Comparison of ENCODE assay signal across 23 cellular contexts in the genomic region with DNA sequence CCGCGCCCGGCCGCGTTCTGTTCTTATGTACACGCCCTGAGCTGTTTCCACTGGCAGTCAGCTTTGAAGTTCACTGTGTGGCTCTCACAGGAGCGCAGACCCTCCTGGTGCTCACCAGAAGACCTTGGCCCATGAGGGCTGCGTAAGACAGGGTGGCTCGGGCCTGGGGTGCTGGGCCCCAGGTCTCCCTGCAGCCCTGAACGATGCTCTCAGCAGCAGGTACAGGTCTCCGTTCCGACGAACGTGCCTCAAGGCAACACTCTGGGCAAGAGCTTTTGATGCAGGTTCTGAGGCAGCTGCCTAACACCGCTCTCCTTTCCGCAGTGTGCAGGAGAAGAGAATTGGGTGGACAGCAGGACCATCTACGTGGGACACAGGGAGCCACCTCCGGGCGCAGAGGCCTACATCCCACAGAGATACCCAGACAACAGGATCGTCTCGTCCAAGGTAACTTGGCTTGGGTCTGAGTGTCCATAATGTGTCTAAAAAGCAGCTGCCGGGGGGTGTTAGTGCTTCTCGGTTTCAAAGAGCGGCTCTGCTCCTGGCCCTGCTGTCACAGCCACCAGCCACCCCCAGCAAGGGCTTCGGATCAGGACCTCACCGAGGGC.
A peak's percentile ranks its signal among the peaks of the same experiment; 100 is the strongest.
DNase-seq lines count a peak whose midpoint lies in the region; ATAC-seq and TF ChIP-seq lines count a peak whose summit lies in the region.
"Had no signal": no experiment of that assay in that cellular context is flagged by ENCODE, and none has a peak within 500 bp of the region (broad histone marks: within the 10 kb centered on the region; RNA-seq: fewer than 3 reads in every experiment).

No MANE protein-coding gene starts in this region.

- no peak overlapping the region for H4K91ac ChIP-seq in neuronal stem cell (ENCODE audit: low read depth, low read length, poor library complexity)

- peaks cover 23% of the 10 kb centered on the region for H3K9me3 Mint-ChIP-seq in WTC11
- H3K9me3 Mint-ChIP-seq: CD4-positive, alpha-beta memory T cell had no signal

- H3K36me3 Mint-ChIP-seq in WTC11, result peaks cover 38% of the 10 kb centered on the region

- H3K9me3 ChIP-seq in neuronal stem cell (replicated peaks in 1 of 2; ENCODE audit: control insufficient read depth in 2 of 2, insufficient read depth in 1 of 2, low read depth in 1 of 2, low read length in 2 of 2), result peaks cover 0 to 4% of the 10 kb centered on the region in 2 donors
- H3K9me3 ChIP-seq in upper lobe of right lung, result no peaks in the 10 kb centered on the region
- H3K9me3 ChIP-seq in colonic mucosa, result no peaks in the 10 kb centered on the region
- H3K9me3 ChIP-seq: Caco-2, HAP-1 had no signal

- H2AFZ ChIP-seq in neuronal stem cell (ENCODE audit: low read length), result no peak overlapping the region

- CTCF ChIA-PET in WTC11 (lab: Charles Lee), result interaction anchor here (0.7 to 1.1 kb wide), 2 partner anchors 146 to 245 kb away, joined by 3 read pairs; no protein-coding TSS in a partner anchor

- TF ChIP-seq CTCF in WTC11 (IDR thresholded peaks at IDR 0.05) (no peak), upper lobe of right lung (IDR thresholded peaks at IDR 0.05) (no peak), colonic mucosa (IDR thresholded peaks at IDR 0.05) (no peak)

- H3K27me3 ChIP-seq in neuronal stem cell (ENCODE audit: control insufficient read depth in 3 of 3, insufficient read depth in 3 of 3, low read depth in 1 of 3, low read length in 3 of 3) (no peaks in the 10 kb centered on the region), upper lobe of right lung (no peaks in the 10 kb centered on the region), colonic mucosa (no peaks in the 10 kb centered on the region)
- H3K27me3 ChIP-seq: BLaER1 had no signal

- no peak overlapping the region for H3K18ac ChIP-seq in neuronal stem cell (ENCODE audit: low read length)

- H3K14ac ChIP-seq in neuronal stem cell (ENCODE audit: low read length), result no peak overlapping the region

- no peak for ATAC-seq in WTC11
- no peak for ATAC-seq in upper lobe of right lung
- ATAC-seq: GM12878 had no signal

- no peak overlapping the region for H2AK5ac ChIP-seq in neuronal stem cell (ENCODE audit: low read depth, low read length)

- H4K8ac ChIP-seq in neuronal stem cell (ENCODE audit: low read depth, low read length), result no peak overlapping the region

- POLR2A ChIA-PET in WTC11 (lab: Charles Lee), result interaction anchor here (1.4 kb wide), 1 partner anchor 10 kb away, joined by 3 read pairs; no protein-coding TSS in a partner anchor

- no peaks in the 10 kb centered on the region for H3K27me3 Mint-ChIP-seq in WTC11 (ENCODE audit: low read depth)
- H3K27me3 Mint-ChIP-seq: CD4-positive, alpha-beta memory T cell had no signal

- H3K4ac ChIP-seq in neuronal stem cell (ENCODE audit: low read length), result peak overlapping the region; percentile 17

- intact Hi-C loops in upper lobe of right lung (cut with DNase I), result no loop called here
- intact Hi-C loops in colonic mucosa (cut with DNase I), result loop anchor here (1.0 kb wide), 1 partner anchor 17 kb away; no protein-coding TSS in a partner anchor

- H3K9ac ChIP-seq in neuronal stem cell (ENCODE audit: low read depth, low read length, poor library complexity), result no peak overlapping the region
- H3K9ac ChIP-seq in colonic mucosa (ENCODE audit: low read depth in 2 of 2, low read length in 2 of 2), result no peak overlapping the region
- H3K9ac ChIP-seq: BLaER1, KMS-11 had no signal

- no peak overlapping the region for H2BK15ac ChIP-seq in neuronal stem cell (ENCODE audit: low read length)

- no peak overlapping the region for H3K4me2 ChIP-seq in neuronal stem cell (ENCODE audit: insufficient read depth, low read length, poor library complexity, severe bottlenecking)
- H3K4me2 ChIP-seq: BLaER1, KMS-11 had no signal

- no peak overlapping the region for H3K27ac ChIP-seq in neuronal stem cell (replicated peaks; ENCODE audit: low read length)
- H3K27ac ChIP-seq in upper lobe of right lung, result peak overlapping the region; percentile 85
- no peak overlapping the region for H3K27ac ChIP-seq in colonic mucosa
- H3K27ac ChIP-seq: BLaER1, KMS-11 had no signal

- no peak overlapping the region for H2BK12ac ChIP-seq in neuronal stem cell (ENCODE audit: low read length)

- no CpG with 5 or more reads among the region's 26 CpGs for WGBS in neuronal stem cell (ENCODE audit: extremely low coverage in 2 of 2, insufficient read length in 2 of 2, insufficient replicate concordance in 1 of 2), 2 donors

- H3K23ac ChIP-seq in neuronal stem cell (ENCODE audit: low read depth, low read length, poor library complexity), result no peak overlapping the region

- no peak overlapping the region for H2BK5ac ChIP-seq in neuronal stem cell (ENCODE audit: low read length)

- H3K36me3 ChIP-seq in neuronal stem cell (replicated peaks in 1 of 2; ENCODE audit: control insufficient read depth in 2 of 2, insufficient read depth in 2 of 2, low read length in 2 of 2) (peaks cover 5 to 21% of the 10 kb centered on the region in 2 donors), upper lobe of right lung (peaks cover 12% of the 10 kb centered on the region), colonic mucosa (no peaks in the 10 kb centered on the region)
- H3K36me3 ChIP-seq: HAP-1 had no signal

- H3K4me3 ChIP-seq in neuronal stem cell (ENCODE audit: low read length in 2 of 2), result no peak overlapping the region
- no peak overlapping the region for H3K4me3 ChIP-seq in upper lobe of right lung
- H3K4me3 ChIP-seq in colonic mucosa, result no peak overlapping the region
- H3K4me3 ChIP-seq: BLaER1, GM12878, HAP-1 had no signal

- H2BK120ac ChIP-seq in neuronal stem cell (ENCODE audit: low read depth, low read length), result no peak overlapping the region

- H3K4me1 ChIP-seq in neuronal stem cell (ENCODE audit: control insufficient read depth in 2 of 2, insufficient read depth in 1 of 2, low read depth in 1 of 2, low read length in 2 of 2) (peaks cover 11 to 14% of the 10 kb centered on the region in 2 donors), upper lobe of right lung (peaks cover 45% of the 10 kb centered on the region), colonic mucosa (no peaks in the 10 kb centered on the region)
- H3K4me1 ChIP-seq: Caco-2, HAP-1 had no signal

- H3K27ac Mint-ChIP-seq in WTC11, result 0 out of 2 replicates have a peak overlapping the region, but pooled peaks have one; percentile 85
- H3K27ac Mint-ChIP-seq: CD4-positive, alpha-beta memory T cell had no signal

- peaks cover 42% of the 10 kb centered on the region for H3K4me1 Mint-ChIP-seq in WTC11

- H3K4me3 Mint-ChIP-seq in WTC11, result no peak overlapping the region
- H3K4me3 Mint-ChIP-seq: CD4-positive, alpha-beta memory T cell had no signal

- peaks cover 6% of the 10 kb centered on the region for H3K79me1 ChIP-seq in neuronal stem cell (ENCODE audit: low read depth, low read length)

- DNase-seq in WTC11 (ENCODE audit: low spot score) (peak; percentile 5), islet precursor cell (peak; percentile 43), neuronal stem cell (ENCODE audit: low spot score) (no peak), upper lobe of right lung (no peak), DMS53 (lab: John Stamatoyannopoulos, UW) (no peak), colonic mucosa (no peak), NCI-H2171 (lab: John Stamatoyannopoulos, UW) (no peak)
- DNase-seq: ACHN; Caco-2; CD4-positive, alpha-beta memory T cell; DMS 273 treated with DMSO at 0.1 percent for 48 hours; DND-41; IMR-90; NCI-H1092 treated with DMSO at 0.1 percent for 48 hours; NCI-H146; NCI-H2029; NCI-H226; NCI-H510A treated with DMSO at 0.1 percent for 48 hours; NCI-H748 treated with DMSO at 0.1 percent for 48 hours had no signal

TF ChIP-seq in WTC11, 78 proteins besides CTCF, POLR2A, EP300 and RAD21:
- TF ChIP-seq, protein P1, sequence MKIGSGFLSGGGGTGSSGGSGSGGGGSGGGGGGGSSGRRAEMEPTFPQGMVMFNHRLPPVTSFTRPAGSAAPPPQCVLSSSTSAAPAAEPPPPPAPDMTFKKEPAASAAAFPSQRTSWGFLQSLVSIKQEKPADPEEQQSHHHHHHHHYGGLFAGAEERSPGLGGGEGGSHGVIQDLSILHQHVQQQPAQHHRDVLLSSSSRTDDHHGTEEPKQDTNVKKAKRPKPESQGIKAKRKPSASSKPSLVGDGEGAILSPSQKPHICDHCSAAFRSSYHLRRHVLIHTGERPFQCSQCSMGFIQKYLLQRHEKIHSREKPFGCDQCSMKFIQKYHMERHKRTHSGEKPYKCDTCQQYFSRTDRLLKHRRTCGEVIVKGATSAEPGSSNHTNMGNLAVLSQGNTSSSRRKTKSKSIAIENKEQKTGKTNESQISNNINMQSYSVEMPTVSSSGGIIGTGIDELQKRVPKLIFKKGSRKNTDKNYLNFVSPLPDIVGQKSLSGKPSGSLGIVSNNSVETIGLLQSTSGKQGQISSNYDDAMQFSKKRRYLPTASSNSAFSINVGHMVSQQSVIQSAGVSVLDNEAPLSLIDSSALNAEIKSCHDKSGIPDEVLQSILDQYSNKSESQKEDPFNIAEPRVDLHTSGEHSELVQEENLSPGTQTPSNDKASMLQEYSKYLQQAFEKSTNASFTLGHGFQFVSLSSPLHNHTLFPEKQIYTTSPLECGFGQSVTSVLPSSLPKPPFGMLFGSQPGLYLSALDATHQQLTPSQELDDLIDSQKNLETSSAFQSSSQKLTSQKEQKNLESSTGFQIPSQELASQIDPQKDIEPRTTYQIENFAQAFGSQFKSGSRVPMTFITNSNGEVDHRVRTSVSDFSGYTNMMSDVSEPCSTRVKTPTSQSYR (CRISPR knock-in tag; IDR thresholded peaks at IDR 0.05), result no peak

Comparison
In these comparisons a context has a peak if more than half of its experiments do, and no peak if none do; other contexts are left out.
1. DNase-seq: peak in WTC11 (single experiment) and islet precursor cell (single experiment); none in neuronal stem cell (single experiment), upper lobe of right lung (single experiment), DMS53 (single experiment), colonic mucosa (single experiment) and NCI-H2171 (single experiment).